ENCODE assay signal across 8 cellular contexts in genomic region chr2:54595999-54596903, GRCh38.
DNase-seq lines count a peak whose midpoint lies in the region; ATAC-seq and TF ChIP-seq lines count a peak whose summit lies in the region.

No MANE protein-coding gene starts in this region.

- no peaks in the 10 kb centered on the region for H3K9me3 Mint-ChIP-seq in neural progenitor cell

- POLR2A ChIA-PET in HEK293T (lab: Yijun Ruan, JAX) = no interaction called here

- no peak overlapping the region for H3K4me3 Mint-ChIP-seq in neural progenitor cell

- H3K27me3 Mint-ChIP-seq in neural progenitor cell (ENCODE audit: insufficient read depth, low read depth) = peaks cover 3% of the 10 kb centered on the region

- DNase-seq in NCI-H446 treated with DMSO at 0.1 percent for 48 hours (lab: John Stamatoyannopoulos, UW) = peak; percentile 71
- DNase-seq in epithelial cell of prostate (ENCODE audit: low read depth, low spot score) = no peak
- DNase-seq in neural progenitor cell (ENCODE audit: low spot score) = no peak
- DNase-seq in HEK293T (ENCODE audit: extremely low spot score) = no peak
- no peak for DNase-seq in NCI-H524 (lab: John Stamatoyannopoulos, UW)

- H3F3A ChIP-seq in neural progenitor cell (ENCODE audit: low read depth) = no peaks in the 10 kb centered on the region

- no peak for ATAC-seq in HG02759 (IDR thresholded peaks at IDR 0.05; ENCODE audit: unreplicated experiment)
- no peak for ATAC-seq in GM21447 (IDR thresholded peaks at IDR 0.05; ENCODE audit: unreplicated experiment)

- H3K4me1 ChIP-seq in BLaER1 = peaks cover 100% of the 10 kb centered on the region
- no peaks in the 10 kb centered on the region for H3K4me1 ChIP-seq in neural progenitor cell

- TF ChIP-seq CTCF in neural progenitor cell (IDR thresholded peaks at IDR 0.05) = no peak

- no peaks in the 10 kb centered on the region for H3K27me3 ChIP-seq in BLaER1
- H3K27me3 ChIP-seq in neural progenitor cell = no peaks in the 10 kb centered on the region

- H3K36me3 Mint-ChIP-seq in neural progenitor cell = peaks cover 32% of the 10 kb centered on the region

- H3K9ac ChIP-seq in BLaER1 (peak overlapping the region; percentile 72), neural progenitor cell (no peak overlapping the region)

- peak overlapping the region; percentile 27 for H3K27ac Mint-ChIP-seq in neural progenitor cell

- peaks cover 94% of the 10 kb centered on the region for H3K79me2 ChIP-seq in neural progenitor cell (ENCODE audit: low read depth)

- peak overlapping the region; percentile 47 for H3K4me3 ChIP-seq in BLaER1
- no peak overlapping the region for H3K4me3 ChIP-seq in neural progenitor cell

- no peak overlapping the region for H2AFZ ChIP-seq in neural progenitor cell (replicated peaks)

- no peaks in the 10 kb centered on the region; the same call in 1 of the 2 replicates for H3K9me3 ChIP-seq in BLaER1
- no peaks in the 10 kb centered on the region for H3K9me3 ChIP-seq in neural progenitor cell (ENCODE audit: low read depth)

- H3K27ac ChIP-seq in BLaER1 = peak overlapping the region; percentile 78
- peak overlapping the region; percentile 71 for H3K27ac ChIP-seq in epithelial cell of prostate
- no peak overlapping the region for H3K27ac ChIP-seq in neural progenitor cell

- peak overlapping the region; percentile 98 for H3K4me2 ChIP-seq in BLaER1
- H3K4me2 ChIP-seq in neural progenitor cell = no peak overlapping the region

- CTCF ChIA-PET in HEK293T (lab: Yijun Ruan, JAX) = no interaction called here

- peaks cover 62% of the 10 kb centered on the region for H4K20me1 ChIP-seq in BLaER1
- H4K20me1 ChIP-seq in neural progenitor cell (ENCODE audit: low read depth) = peaks cover 26% of the 10 kb centered on the region

- peaks cover 12% of the 10 kb centered on the region for H3K4me1 Mint-ChIP-seq in neural progenitor cell

- H3K36me3 ChIP-seq in BLaER1 = peaks cover 65% of the 10 kb centered on the region
- H3K36me3 ChIP-seq in neural progenitor cell = no peaks in the 10 kb centered on the region

TF ChIP-seq in HEK293T, 16 proteins besides CTCF, POLR2A, EP300 and RAD21:
- TF ChIP-seq LEF1 (IDR thresholded peaks at IDR 0.05; ENCODE audit: borderline replicate concordance) = no peak
- TF ChIP-seq TARDBP (IDR thresholded peaks at IDR 0.05) = no peak
- TF ChIP-seq ELF4 (IDR thresholded peaks at IDR 0.05) = no peak
- TF ChIP-seq ZNF384 (IDR thresholded peaks at IDR 0.05) = no peak
- TF ChIP-seq FOXA1 (IDR thresholded peaks at IDR 0.05) = no peak
